37 cellular contexts compared by ENCODE assay signal in the genomic region with DNA sequence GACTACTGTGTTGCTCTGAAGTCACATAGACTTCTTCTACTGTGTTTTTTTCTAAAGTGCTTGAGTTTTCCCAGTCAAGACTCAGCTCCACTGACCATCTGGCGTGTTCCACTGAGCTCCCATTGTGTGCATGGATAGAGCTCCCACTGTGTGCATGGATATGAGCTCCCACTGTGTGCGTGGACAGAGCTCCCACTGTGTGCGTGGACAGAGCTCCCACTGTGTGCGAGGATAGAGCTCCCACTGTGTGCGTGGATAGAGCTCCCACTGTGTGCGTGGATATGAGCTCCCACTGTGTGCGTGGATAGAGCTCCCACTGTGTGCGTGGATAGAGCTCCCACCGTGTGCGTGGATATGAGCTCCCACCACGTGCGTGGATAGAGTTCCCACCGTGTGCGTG.
DNase-seq lines count a peak whose midpoint lies in the region; ATAC-seq, FAIRE-seq and TF ChIP-seq lines count a peak whose summit lies in the region.
"Had no signal": no experiment of that assay in that cellular context is flagged by ENCODE, and none has a peak within 500 bp of the region (broad histone marks: within the 10 kb centered on the region; RNA-seq: fewer than 3 reads in every experiment).

No MANE protein-coding gene starts in this region.

- H3K4me1 ChIP-seq in HepG2 (ENCODE audit: insufficient read depth, low read length), result no peaks in the 10 kb centered on the region
- H3K4me1 ChIP-seq in right lobe of liver, result no peaks in the 10 kb centered on the region
- H3K4me1 ChIP-seq in K562 (replicated peaks in 1 of 2; ENCODE audit: control insufficient read depth in 2 of 2, insufficient read depth in 2 of 2, low read length in 2 of 2), result no peaks in the 10 kb centered on the region
- peaks cover 3 to 4% of the 10 kb centered on the region in 2 donors for H3K4me1 ChIP-seq in neuronal stem cell (ENCODE audit: control insufficient read depth in 2 of 2, insufficient read depth in 1 of 2, low read depth in 1 of 2, low read length in 2 of 2)
- H3K4me1 ChIP-seq: A549, BE2C, Caco-2 had no signal

- no peaks in the 10 kb centered on the region for H3K36me3 Mint-ChIP-seq in activated CD4-positive, alpha-beta T cell treated with anti-CD3 and anti-CD28 coated beads, Interleukin-2, amount 10 ng/mL, durations not matched to agents 24 days and 14 days (ENCODE audit: low read depth)
- H3K36me3 Mint-ChIP-seq: CD14-positive monocyte; CD4-positive, alpha-beta memory T cell; CD4-positive, CD25-positive, alpha-beta regulatory T cell; CD8-positive, alpha-beta memory T cell; CD8-positive, alpha-beta T cell had no signal

- no peak overlapping the region for H3K9ac ChIP-seq in HepG2 (ENCODE audit: insufficient read depth, low read depth, low read length)
- H3K9ac ChIP-seq in K562 (ENCODE audit: insufficient read depth in 1 of 2, low read depth in 2 of 2, low read length in 2 of 2), result no peak overlapping the region
- H3K9ac ChIP-seq in neuronal stem cell (ENCODE audit: low read depth, low read length, poor library complexity), result no peak overlapping the region
- H3K9ac ChIP-seq: BLaER1; BLaER1 treated with 17β-estradiol and CSF1 and Interleukin-3, amounts not matched to agents 10 nM and 100 nM had no signal

- H3K4ac ChIP-seq in neuronal stem cell (ENCODE audit: low read length), result no peak overlapping the region

- H2BK15ac ChIP-seq in neuronal stem cell (ENCODE audit: low read length), result no peak overlapping the region

- CTCF ChIA-PET in HepG2 (lab: Yijun Ruan, JAX; ENCODE audit: low intra/inter-chr PET ratio, low total read pairs), result no interaction called here
- CTCF ChIA-PET in K562 (lab: Yijun Ruan, JAX; ENCODE audit: low intra/inter-chr PET ratio), result no interaction called here

- H3K14ac ChIP-seq in neuronal stem cell (ENCODE audit: low read length), result peak overlapping the region; percentile 25

- TF ChIP-seq CTCF in HepG2 (CRISPR knock-in tag; IDR thresholded peaks at IDR 0.05), result no peak
- TF ChIP-seq CTCF in right lobe of liver (IDR thresholded peaks at IDR 0.05), result no peak
- TF ChIP-seq CTCF in K562 (IDR thresholded peaks at IDR 0.05 in 2 of 3, conservative IDR thresholded peaks at IDR 0.05 in 1 of 3; ENCODE audit: insufficient read depth in 2 of 3, low read depth in 1 of 3, low read length in 3 of 3), result no peak

- H3K79me2 ChIP-seq in HepG2 (ENCODE audit: insufficient read depth, low read length), result no peaks in the 10 kb centered on the region
- H3K79me2 ChIP-seq in K562 (ENCODE audit: control insufficient read depth, insufficient read depth, low read length), result no peaks in the 10 kb centered on the region

- no peak overlapping the region for H4K8ac ChIP-seq in neuronal stem cell (ENCODE audit: low read depth, low read length)

- no peak for TF ChIP-seq EP300 in HepG2 (IDR thresholded peaks at IDR 0.05; ENCODE audit: low read depth in 2 of 2, low read length in 2 of 2)
- no peak for TF ChIP-seq EP300 in HepG2 (CRISPR knock-in tag; IDR thresholded peaks at IDR 0.05; ENCODE audit: borderline replicate concordance)
- no peak for TF ChIP-seq EP300 in K562 (IDR thresholded peaks at IDR 0.05; ENCODE audit: low read length)

- no peak overlapping the region for H3K23ac ChIP-seq in neuronal stem cell (ENCODE audit: low read depth, low read length, poor library complexity)

- peak; percentile 8 for DNase-seq in activated CD4-positive, alpha-beta T cell treated with anti-CD3 and anti-CD28 coated beads, Interleukin-2, amount 10 ng/mL, durations not matched to agents 24 days and 14 days
- no peak for DNase-seq in activated CD4-positive, alpha-beta T cell treated with anti-CD3 and anti-CD28 coated beads, Interleukin-2, amount 50 U/mL, for 48 hours
- DNase-seq in HepG2 (ENCODE audit: low spot score), result no peak
- no peak for DNase-seq in right lobe of liver
- no peak for DNase-seq in K562 (ENCODE audit: extremely low read depth in 1 of 4, low spot score in 3 of 4)
- no peak for DNase-seq in neuronal stem cell (ENCODE audit: low spot score)
- no peak for DNase-seq in NCI-H345 treated with DMSO at 0.1 percent for 48 hours (lab: John Stamatoyannopoulos, UW; ENCODE audit: unreplicated experiment)
- DNase-seq: 8988T; ACHN; AML-193; BE2C; C1 segment of cervical spinal cord; Caco-2; Calu3; CD4-positive, alpha-beta memory T cell; CD4-positive, alpha-beta T cell; CD4-positive, CD25-positive, alpha-beta regulatory T cell; CD8-positive, alpha-beta memory T cell; CD8-positive, alpha-beta T cell; COR-L47; DMS 273 treated with DMSO at 0.1 percent for 48 hours; DMS153; DMS53; DMS79; DMS79 treated with DMSO at 0.1 percent for 48 hours; DND-41; EL had no signal

- no peak for ATAC-seq in HepG2
- ATAC-seq in right lobe of liver, result no peak
- ATAC-seq in K562, result no peak
- ATAC-seq in GM21737 (IDR thresholded peaks at IDR 0.05; ENCODE audit: unreplicated experiment), result no peak
- ATAC-seq: A549; CD8-positive, alpha-beta T cell had no signal

- H4K20me1 ChIP-seq in HepG2 (ENCODE audit: insufficient read depth, low read length) (no peaks in the 10 kb centered on the region; the same call in 1 of the 2 replicates), K562 (replicated peaks; ENCODE audit: control insufficient read depth, insufficient read depth, low read length) (no peaks in the 10 kb centered on the region)
- H4K20me1 ChIP-seq: BLaER1; BLaER1 treated with 17β-estradiol and CSF1 and Interleukin-3, amounts not matched to agents 10 nM and 100 nM had no signal

- no peak overlapping the region for H2AFZ ChIP-seq in HepG2 (ENCODE audit: low read length)
- no peak overlapping the region for H2AFZ ChIP-seq in K562 (ENCODE audit: low read depth, low read length)
- no peak overlapping the region for H2AFZ ChIP-seq in neuronal stem cell (ENCODE audit: low read length)

- no peak overlapping the region for H3K4me3 Mint-ChIP-seq in activated CD4-positive, alpha-beta T cell treated with anti-CD3 and anti-CD28 coated beads, Interleukin-2, amount 10 ng/mL, durations not matched to agents 24 days and 14 days
- H3K4me3 Mint-ChIP-seq: B cell; CD14-positive monocyte; CD4-positive, alpha-beta T cell; CD4-positive, CD25-positive, alpha-beta regulatory T cell; CD8-positive, alpha-beta memory T cell; CD8-positive, alpha-beta T cell had no signal

- no peak overlapping the region for H3K18ac ChIP-seq in neuronal stem cell (ENCODE audit: low read length)

- in situ Hi-C loops in HepG2 (cut with HindIII; ENCODE audit: extremely low pct_ligation_motif_present, low pct_unique_long_range_greater_than_20kb), result no loop called here
- in situ Hi-C loops in K562 (cut with MboI), result no loop called here

- H3K36me3 ChIP-seq in HepG2 (replicated peaks in 1 of 2; ENCODE audit: control insufficient read depth in 1 of 2, insufficient read depth in 2 of 2, low read length in 2 of 2) (no peaks in the 10 kb centered on the region), right lobe of liver (no peaks in the 10 kb centered on the region), K562 (ENCODE audit: control insufficient read depth, insufficient read depth, low read length) (no peaks in the 10 kb centered on the region), neuronal stem cell (replicated peaks in 1 of 2; ENCODE audit: control insufficient read depth in 2 of 2, insufficient read depth in 2 of 2, low read length in 2 of 2) (no peaks in the 10 kb centered on the region)
- H3K36me3 ChIP-seq: BE2C; BLaER1; BLaER1 treated with 17β-estradiol and CSF1 and Interleukin-3, amounts not matched to agents 10 nM and 100 nM had no signal

- BruUV-seq in HepG2 (replicated peaks; lab: Mats Ljungman, UMichigan), result no TSS peak
- BruUV-seq in K562 (replicated peaks; lab: Mats Ljungman, UMichigan), result no TSS peak

- H3K9me1 ChIP-seq in K562 (ENCODE audit: control insufficient read depth, insufficient read depth, low read length), result no peaks in the 10 kb centered on the region

- 47% methylated on average over 14 of the region's 14 CpGs for WGBS in HepG2 (ENCODE audit: low lambda C conversion rate)
- WGBS in right lobe of liver (ENCODE audit: insufficient coverage, low coverage, low lambda C conversion rate, missing lambda C conversion rate), result 80% methylated on average over 2 of the region's 14 CpGs
- WGBS in K562 (ENCODE audit: insufficient coverage, low coverage, missing lambda C conversion rate), result 8% methylated on average over 11 of the region's 14 CpGs
- WGBS in neuronal stem cell (ENCODE audit: extremely low coverage in 2 of 2, insufficient read length in 2 of 2, insufficient replicate concordance in 1 of 2), 2 donors, result no CpG with 5 or more reads among the region's 14 CpGs

- H4K91ac ChIP-seq in neuronal stem cell (ENCODE audit: low read depth, low read length, poor library complexity), result no peak overlapping the region

- H2BK120ac ChIP-seq in neuronal stem cell (ENCODE audit: low read depth, low read length), result no peak overlapping the region

- no peak overlapping the region for H3K4me3 ChIP-seq in HepG2 (replicated peaks in 1 of 3; ENCODE audit: insufficient read depth in 1 of 3, low read depth in 2 of 3, low read length in 3 of 3)
- H3K4me3 ChIP-seq in right lobe of liver, result no peak overlapping the region
- H3K4me3 ChIP-seq in K562, result no peak overlapping the region
- H3K4me3 ChIP-seq in neuronal stem cell (ENCODE audit: low read length in 2 of 2), result no peak overlapping the region
- H3K4me3 ChIP-seq: A549; BLaER1; BLaER1 treated with 17β-estradiol and CSF1 and Interleukin-3, amounts not matched to agents 10 nM and 100 nM had no signal

- no peak overlapping the region for H3K27ac Mint-ChIP-seq in activated CD4-positive, alpha-beta T cell treated with anti-CD3 and anti-CD28 coated beads, Interleukin-2, amount 10 ng/mL, durations not matched to agents 24 days and 14 days
- H3K27ac Mint-ChIP-seq: CD14-positive monocyte; CD4-positive, CD25-positive, alpha-beta regulatory T cell; CD8-positive, alpha-beta T cell had no signal

- H3K27me3 ChIP-seq in HepG2 (ENCODE audit: control insufficient read depth in 1 of 2, insufficient read depth in 2 of 2, low read length in 2 of 2), result peaks cover 1 to 23% of the 10 kb centered on the region in 2 experiments; a peak in 4 of 5 replicates
- no peaks in the 10 kb centered on the region for H3K27me3 ChIP-seq in right lobe of liver
- H3K27me3 ChIP-seq in K562 (ENCODE audit: control insufficient read depth in 2 of 2, insufficient read depth in 2 of 2, low read length in 2 of 2), result peaks cover 0 to 26% of the 10 kb centered on the region in 2 experiments; a peak in 3 of 5 replicates
- H3K27me3 ChIP-seq in neuronal stem cell (ENCODE audit: control insufficient read depth in 3 of 3, insufficient read depth in 3 of 3, low read depth in 1 of 3, low read length in 3 of 3), result no peaks in the 10 kb centered on the region
- H3K27me3 ChIP-seq: BE2C; BLaER1; BLaER1 treated with 17β-estradiol and CSF1 and Interleukin-3, amounts not matched to agents 10 nM and 100 nM had no signal

- TF ChIP-seq POLR2A in HepG2 (IDR thresholded peaks at IDR 0.05; ENCODE audit: insufficient read depth in 1 of 2, low read depth in 2 of 2, low read length in 2 of 2) (no peak), right lobe of liver (IDR thresholded peaks at IDR 0.05) (no peak), K562 (conservative IDR thresholded peaks at IDR 0.05) (no peak)

- no peak overlapping the region for H2AK5ac ChIP-seq in neuronal stem cell (ENCODE audit: low read depth, low read length)

- H2BK5ac ChIP-seq in neuronal stem cell (ENCODE audit: low read length), result no peak overlapping the region

- no peak overlapping the region for H3K4me2 ChIP-seq in HepG2 (ENCODE audit: low read depth, low read length)
- no peak overlapping the region for H3K4me2 ChIP-seq in K562 (ENCODE audit: insufficient read depth, low read length)
- H3K4me2 ChIP-seq in neuronal stem cell (ENCODE audit: insufficient read depth, low read length, poor library complexity, severe bottlenecking), result no peak overlapping the region
- H3K4me2 ChIP-seq: A549; BLaER1; BLaER1 treated with 17β-estradiol and CSF1 and Interleukin-3, amounts not matched to agents 10 nM and 100 nM had no signal

- H3K4me1 Mint-ChIP-seq in activated CD4-positive, alpha-beta T cell treated with anti-CD3 and anti-CD28 coated beads, Interleukin-2, amount 10 ng/mL, durations not matched to agents 24 days and 14 days, result peaks cover 22% of the 10 kb centered on the region
- H3K4me1 Mint-ChIP-seq: CD14-positive monocyte had no signal

- H3K27me3 Mint-ChIP-seq in activated CD4-positive, alpha-beta T cell treated with anti-CD3 and anti-CD28 coated beads, Interleukin-2, amount 10 ng/mL, durations not matched to agents 24 days and 14 days, result peaks cover 5% of the 10 kb centered on the region
- H3K27me3 Mint-ChIP-seq: B cell; CD4-positive, alpha-beta memory T cell; CD4-positive, alpha-beta T cell; CD8-positive, alpha-beta memory T cell had no signal

- TF ChIP-seq RAD21 in HepG2 (CRISPR knock-in tag; IDR thresholded peaks at IDR 0.05) (no peak), K562 (CRISPR knock-in tag; conservative IDR thresholded peaks at IDR 0.05 in 1 of 2, IDR thresholded peaks at IDR 0.05 in 1 of 2) (no peak)

- POLR2A ChIA-PET in HepG2 (lab: Yijun Ruan, JAX), result no interaction called here
- POLR2A ChIA-PET in K562 (lab: Yijun Ruan, JAX), result no interaction called here

- H3K27ac ChIP-seq in HepG2 (ENCODE audit: extremely low read length, insufficient read depth, low read length) (no peak overlapping the region), right lobe of liver (no peak overlapping the region), K562 (ENCODE audit: extremely low read depth, low read depth, low read length) (no peak overlapping the region), neuronal stem cell (replicated peaks; ENCODE audit: low read length) (no peak overlapping the region)
- H3K27ac ChIP-seq: 22Rv1; A549; BLaER1; BLaER1 treated with 17β-estradiol and CSF1 and Interleukin-3, amounts not matched to agents 10 nM and 100 nM; C4-2B had no signal

- H2BK12ac ChIP-seq in neuronal stem cell (ENCODE audit: low read length), result no peak overlapping the region

- no peaks in the 10 kb centered on the region for H3K9me3 Mint-ChIP-seq in activated CD4-positive, alpha-beta T cell treated with anti-CD3 and anti-CD28 coated beads, Interleukin-2, amount 10 ng/mL, durations not matched to agents 24 days and 14 days
- H3K9me3 Mint-ChIP-seq: CD4-positive, alpha-beta memory T cell; CD4-positive, alpha-beta T cell; CD8-positive, alpha-beta T cell had no signal

- intact Hi-C loops in activated CD4-positive, alpha-beta T cell treated with anti-CD3 and anti-CD28 coated beads, Interleukin-2, amount 10 ng/mL, durations not matched to agents 24 days and 14 days (cut with micrococcal nuclease), result no loop called here
- intact Hi-C loops in HepG2 (cut with micrococcal nuclease; ENCODE audit: unreplicated experiment) (no loop called here), right lobe of liver (cut with DNase I) (no loop called here), K562 (cut with micrococcal nuclease) (no loop called here)

- no peaks in the 10 kb centered on the region for H3K9me3 ChIP-seq in HepG2 (ENCODE audit: low read length)
- no peaks in the 10 kb centered on the region for H3K9me3 ChIP-seq in right lobe of liver
- no peaks in the 10 kb centered on the region for H3K9me3 ChIP-seq in K562 (replicated peaks; ENCODE audit: control insufficient read depth, insufficient read depth, low read depth, low read length)
- H3K9me3 ChIP-seq in neuronal stem cell (replicated peaks in 1 of 2; ENCODE audit: control insufficient read depth in 2 of 2, insufficient read depth in 1 of 2, low read depth in 1 of 2, low read length in 2 of 2), result no peaks in the 10 kb centered on the region
- H3K9me3 ChIP-seq: BE2C; BLaER1; BLaER1 treated with 17β-estradiol and CSF1 and Interleukin-3, amounts not matched to agents 10 nM and 100 nM; Caco-2 had no signal

- no peaks in the 10 kb centered on the region for H3K79me1 ChIP-seq in neuronal stem cell (ENCODE audit: low read depth, low read length)

- FAIRE-seq in HepG2 (lab: Jason Lieb, UNC), result no peak
- FAIRE-seq in K562 (lab: Jason Lieb, UNC), result no peak
- FAIRE-seq: A204.1, A549, D721Med had no signal
